20 cellular contexts compared by ENCODE assay signal in genomic region chr5:140165101-140165920, GRCh38. TPM values are rescaled to one million over a fixed set of nuclear protein-coding genes. Genes with fewer than 3 reads are reported as not detected.
DNase-seq lines count a peak whose midpoint lies in the region; ATAC-seq and TF ChIP-seq lines count a peak whose summit lies in the region.
"Had no signal": no experiment of that assay in that cellular context is flagged by ENCODE, and none has a peak within 500 bp of the region (broad histone marks: within the 10 kb centered on the region; RNA-seq: fewer than 3 reads in every experiment).

No MANE protein-coding gene starts in this region.

- H3K4me1 ChIP-seq in Caco-2 = peaks cover 22% of the 10 kb centered on the region
- peaks cover 7 to 28% of the 10 kb centered on the region in 2 donors for H3K4me1 ChIP-seq in mucosa of rectum (ENCODE audit: control insufficient read depth in 2 of 2, insufficient read depth in 2 of 2, low read length in 2 of 2)
- H3K4me1 ChIP-seq: ascending aorta, gastroesophageal sphincter had no signal

- H3K27ac ChIP-seq in mucosa of rectum (ENCODE audit: low read depth in 2 of 2, low read length in 2 of 2) = peak overlapping the region; percentile 81 to 85
- H3K27ac ChIP-seq: gastroesophageal sphincter had no signal

- TF ChIP-seq CTCF in Caco-2 (IDR thresholded peaks at IDR 0.05; ENCODE audit: insufficient read depth in 1 of 2, low read depth in 1 of 2, low read length in 1 of 2, severe bottlenecking in 1 of 2, unreplicated experiment in 1 of 2) (no peak), chondrocyte (IDR thresholded peaks at IDR 0.05) (no peak), foreskin fibroblast (IDR thresholded peaks at IDR 0.05; ENCODE audit: low read depth, low read length) (no peak)

- POLR2A ChIA-PET in Caco-2 (lab: Charles Lee) = no interaction called here

- DNase-seq in Caco-2 (no peak), T-helper 17 cell (no peak), left ventricle myocardium superior (no peak), chondrocyte (ENCODE audit: low spot score) (no peak), foreskin fibroblast (no peak)
- no peak for DNase-seq in activated CD4-positive, alpha-beta T cell treated with anti-CD3 and anti-CD28 coated beads, Interleukin-2, amount 50 U/mL, for 4 hours
- no peak for DNase-seq in activated naive CD4-positive, alpha-beta T cell treated with Interleukin-2 at 50 U/mL for 16 hours
- DNase-seq: activated CD4-positive, alpha-beta T cell treated with anti-CD3 and anti-CD28 coated beads for 48 hours; activated naive CD4-positive, alpha-beta T cell; DMS153; HFFc6; NCI-H1417; NCI-H82; nephron progenitor cell; stimulated activated naive CD4-positive, alpha-beta T cell; trophoblast cell had no signal

- H3K27me3 Mint-ChIP-seq in Caco-2 (ENCODE audit: insufficient read depth, unreplicated experiment) (no peaks in the 10 kb centered on the region), T-helper 17 cell (peaks cover 5% of the 10 kb centered on the region), chondrocyte (ENCODE audit: low read depth) (peaks cover 2% of the 10 kb centered on the region)

- no TSS peak for BruUV-seq in Caco-2 (replicated peaks; lab: Mats Ljungman, UMichigan)

- H3K4me3 Mint-ChIP-seq in Caco-2 (ENCODE audit: unreplicated experiment) = no peak overlapping the region
- no peak overlapping the region for H3K4me3 Mint-ChIP-seq in T-helper 17 cell
- H3K4me3 Mint-ChIP-seq in chondrocyte (ENCODE audit: unreplicated experiment) = no peak overlapping the region
- H3K4me3 Mint-ChIP-seq: CD14-positive monocyte, HFFc6, nephron progenitor cell had no signal

- H3K9me3 ChIP-seq in Caco-2 (no peaks in the 10 kb centered on the region), T-helper 17 cell (ENCODE audit: control insufficient read depth, low read length, poor library complexity, severe bottlenecking) (no peaks in the 10 kb centered on the region), mucosa of rectum (ENCODE audit: control insufficient read depth in 2 of 2, low read length in 2 of 2) (no peaks in the 10 kb centered on the region)
- H3K9me3 ChIP-seq: ascending aorta, gastroesophageal sphincter had no signal

- H3K9ac ChIP-seq in mucosa of rectum (ENCODE audit: low read depth in 1 of 2, low read length in 2 of 2) = peak overlapping the region in 1 of 2 donors; percentile 48

- H3K36me3 ChIP-seq in Caco-2 (ENCODE audit: control insufficient read depth, insufficient read depth, low read length) (no peaks in the 10 kb centered on the region), mucosa of rectum (ENCODE audit: control insufficient read depth in 2 of 2, insufficient read depth in 2 of 2, low read length in 2 of 2) (no peaks in the 10 kb centered on the region)
- H3K36me3 ChIP-seq: ascending aorta had no signal

- H3K36me3 Mint-ChIP-seq in Caco-2 (ENCODE audit: insufficient read depth, unreplicated experiment) (no peaks in the 10 kb centered on the region), T-helper 17 cell (ENCODE audit: low read depth) (peaks cover 3% of the 10 kb centered on the region), chondrocyte (ENCODE audit: low read depth) (peaks cover 2% of the 10 kb centered on the region)
- H3K36me3 Mint-ChIP-seq: CD14-positive monocyte had no signal

- ATAC-seq in T-helper 17 cell (no peak), left ventricle myocardium superior (peak; percentile 53)
- ATAC-seq: gastroesophageal sphincter had no signal

- CTCF ChIA-PET in Caco-2 (lab: Charles Lee) = interaction anchor here (1.2 kb wide), 1 partner anchor 75 kb away, joined by 6 read pairs; no protein-coding TSS in a partner anchor

- no peak overlapping the region for H3K4me3 ChIP-seq in Caco-2 (ENCODE audit: low read depth, low read length)
- peak overlapping the region in 1 of 2 donors; percentile 22 for H3K4me3 ChIP-seq in mucosa of rectum (ENCODE audit: low read length in 2 of 2)
- no peak overlapping the region for H3K4me3 ChIP-seq in foreskin fibroblast (ENCODE audit: low read depth in 1 of 2, low read length in 2 of 2)
- H3K4me3 ChIP-seq: ascending aorta, gastroesophageal sphincter had no signal

- H3K4me1 Mint-ChIP-seq in Caco-2 (ENCODE audit: low read depth, unreplicated experiment) (peaks cover 16% of the 10 kb centered on the region), T-helper 17 cell (no peaks in the 10 kb centered on the region), chondrocyte (ENCODE audit: low read depth) (no peaks in the 10 kb centered on the region)

- H3K27ac Mint-ChIP-seq in Caco-2 (ENCODE audit: unreplicated experiment) (peak overlapping the region; percentile 9), T-helper 17 cell (peak overlapping the region; percentile 72), chondrocyte (ENCODE audit: unreplicated experiment) (no peak overlapping the region)
- H3K27ac Mint-ChIP-seq: HFFc6, nephron progenitor cell had no signal

- intact Hi-C loops in Caco-2 (cut with micrococcal nuclease; ENCODE audit: unreplicated experiment) (no loop called here), left ventricle myocardium superior (cut with micrococcal nuclease) (no loop called here)

- H3K9me3 Mint-ChIP-seq in Caco-2 (ENCODE audit: unreplicated experiment) = no peaks in the 10 kb centered on the region
- no peaks in the 10 kb centered on the region for H3K9me3 Mint-ChIP-seq in chondrocyte (ENCODE audit: low read depth)
- H3K9me3 Mint-ChIP-seq: HFFc6, nephron progenitor cell had no signal

- no peaks in the 10 kb centered on the region for H3K27me3 ChIP-seq in Caco-2 (replicated peaks; ENCODE audit: control insufficient read depth, insufficient read depth, low read length)
- no peaks in the 10 kb centered on the region for H3K27me3 ChIP-seq in mucosa of rectum (ENCODE audit: control insufficient read depth in 2 of 2, insufficient read depth in 2 of 2, low read length in 2 of 2)
- H3K27me3 ChIP-seq: gastroesophageal sphincter had no signal

RNA-seq across cellular contexts. Expression of gene CYSTM1, which starts 9.7 kb away (rescaled TPM):
- total RNA-seq in Caco-2 (2022) = 93.5 and 102 TPM in 2 replicates
- 1 to 10 TPM; 7.8 to 8.8 TPM for total RNA-seq in T-helper 17 cell
- total RNA-seq in left ventricle myocardium superior = 58.2 TPM
- total RNA-seq in chondrocyte = 11.4 to 24.9 TPM (median 23.3 TPM) in 3 replicates

RNA-seq across cellular contexts. Expression of gene IGIP, which starts 39.6 kb away (rescaled TPM):
- total RNA-seq in Caco-2 (2022) = 3.7 TPM in 2 replicates
- 1 to 10 TPM; 3.2 to 3.7 TPM for total RNA-seq in T-helper 17 cell
- 11.8 TPM for total RNA-seq in left ventricle myocardium superior
- total RNA-seq in chondrocyte = 5.9 to 7.5 TPM (median 6.9 TPM) in 3 replicates

RNA-seq across cellular contexts. Expression of gene PURA, which starts 51.4 kb away (rescaled TPM):
- total RNA-seq in Caco-2 (2022) = 14.5 and 15.2 TPM in 2 replicates
- total RNA-seq in T-helper 17 cell = 10 to 100 TPM in 1 of 2 donors, 1 to 10 TPM in 1; 9.0 to 10.3 TPM
- total RNA-seq in left ventricle myocardium superior = 24.6 TPM
- total RNA-seq in chondrocyte = 13.3 to 18.1 TPM (median 16.7 TPM) in 3 replicates
